ENCODE assay signal across 8 cellular contexts in genomic region chr13:110726153-110726552, GRCh38. TPM values are rescaled to one million over a fixed set of nuclear protein-coding genes. Genes with fewer than 3 reads are reported as not detected.
DNase-seq lines count a peak whose midpoint lies in the region; ATAC-seq and TF ChIP-seq lines count a peak whose summit lies in the region.
"Not testable (repeated sequence)": the region's sequence is repeated elsewhere in the genome, so short reads cannot be mapped to it uniquely, and the experiment has no call there.

No MANE protein-coding gene starts in this region.

- not testable (repeated sequence) for TF ChIP-seq CTCF in CD4-positive, alpha-beta T cell (IDR thresholded peaks at IDR 0.05); natural killer cell (IDR thresholded peaks at IDR 0.05)

- H3K9me3 Mint-ChIP-seq in CD4-positive, alpha-beta T cell; activated CD4-positive, alpha-beta memory T cell treated with anti-CD3 and anti-CD28 coated beads, Interleukin-2, amount 10 ng/mL, durations not matched to agents 7 days and 5 days; activated T-helper 17 cell treated with anti-CD3 and anti-CD28 coated beads, Interleukin-2, amount 50 U/mL, for 72 hours; activated naive CD8-positive, alpha-beta T cell treated with anti-CD3 and anti-CD28 coated beads, Interleukin-2, amount 50 U/mL, for 24 hours; natural killer cell; stimulated activated naive CD8-positive, alpha-beta T cell treated with anti-CD3 and anti-CD28 coated beads, Interleukin-15, amount 100 ng/mL, for 72 hours: not testable (repeated sequence)

- POLR2A ChIA-PET in CD4-positive, alpha-beta T cell (lab: Charles Lee): interaction anchor here (1.0 to 1.9 kb wide), 2 partner anchors 11 to 12 kb away, joined by 3 to 10 read pairs; partner anchors contain the start of gene ING1
- POLR2A ChIA-PET in activated CD4-positive, alpha-beta memory T cell treated with anti-CD3 and anti-CD28 coated beads, Interleukin-2, amount 10 ng/mL, durations not matched to agents 7 days and 5 days (lab: Charles Lee): interaction anchor here (2.2 kb wide), 1 partner anchor 10 kb away, joined by 17 read pairs; no protein-coding TSS in a partner anchor

- not testable (repeated sequence) for H3K27ac ChIP-seq in CD4-positive, alpha-beta T cell (ENCODE audit: low read depth, low read length)
- H3K27ac ChIP-seq in KOPT-K1 (ENCODE audit: low read depth, low read length, poor library complexity, severe bottlenecking): peak overlapping the region; percentile 46

- intact Hi-C loops in CD4-positive, alpha-beta T cell (cut with DNase I, micrococcal nuclease): not testable (repeated sequence)
- intact Hi-C loops in natural killer cell (cut with micrococcal nuclease): loop anchor here (1.0 to 5.0 kb wide), 3 partner anchors 11 to 186 kb away; no protein-coding TSS in a partner anchor

- ATAC-seq in CD4-positive, alpha-beta T cell (ENCODE audit: poor library complexity): not testable (repeated sequence)
- ATAC-seq in T-helper 17 cell: peak; percentile 24
- peak; percentile 87 for ATAC-seq in activated T-helper 17 cell treated with anti-CD3 and anti-CD28 coated beads, Interleukin-2, amount 50 U/mL, for 72 hours (replicated peaks)
- peak; percentile 55 for ATAC-seq in activated naive CD8-positive, alpha-beta T cell treated with anti-CD3 and anti-CD28 coated beads, Interleukin-2, amount 50 U/mL, for 24 hours
- ATAC-seq in natural killer cell: peak; percentile 29 to 56 (median 39)
- ATAC-seq in stimulated activated naive CD8-positive, alpha-beta T cell treated with anti-CD3 and anti-CD28 coated beads, Interleukin-15, amount 100 ng/mL, for 72 hours: peak; percentile 79

- not testable (repeated sequence) for H3K4me3 Mint-ChIP-seq in CD4-positive, alpha-beta T cell; T-helper 17 cell; stimulated activated naive CD8-positive, alpha-beta T cell treated with anti-CD3 and anti-CD28 coated beads, Interleukin-15, amount 100 ng/mL, for 72 hours
- peak overlapping the region; percentile 48 for H3K4me3 Mint-ChIP-seq in activated CD4-positive, alpha-beta memory T cell treated with anti-CD3 and anti-CD28 coated beads, Interleukin-2, amount 10 ng/mL, durations not matched to agents 7 days and 5 days
- H3K4me3 Mint-ChIP-seq in activated T-helper 17 cell treated with anti-CD3 and anti-CD28 coated beads, Interleukin-2, amount 50 U/mL, for 72 hours: peak overlapping the region; percentile 83
- peak overlapping the region; percentile 48 for H3K4me3 Mint-ChIP-seq in activated naive CD8-positive, alpha-beta T cell treated with anti-CD3 and anti-CD28 coated beads, Interleukin-2, amount 50 U/mL, for 24 hours
- peak overlapping the region; percentile 91 for H3K4me3 Mint-ChIP-seq in natural killer cell

- H3K36me3 Mint-ChIP-seq in CD4-positive, alpha-beta T cell (ENCODE audit: low read depth): peaks cover 23% of the 10 kb centered on the region
- not testable (repeated sequence) for H3K36me3 Mint-ChIP-seq in T-helper 17 cell (ENCODE audit: low read depth); activated naive CD8-positive, alpha-beta T cell treated with anti-CD3 and anti-CD28 coated beads, Interleukin-2, amount 50 U/mL, for 24 hours (ENCODE audit: low read depth); natural killer cell
- peaks cover 15% of the 10 kb centered on the region for H3K36me3 Mint-ChIP-seq in activated CD4-positive, alpha-beta memory T cell treated with anti-CD3 and anti-CD28 coated beads, Interleukin-2, amount 10 ng/mL, durations not matched to agents 7 days and 5 days (ENCODE audit: low read depth)
- H3K36me3 Mint-ChIP-seq in activated T-helper 17 cell treated with anti-CD3 and anti-CD28 coated beads, Interleukin-2, amount 50 U/mL, for 72 hours (ENCODE audit: low read depth): peaks cover 15% of the 10 kb centered on the region

- not testable (repeated sequence) for H3K27me3 Mint-ChIP-seq in CD4-positive, alpha-beta T cell; T-helper 17 cell; activated CD4-positive, alpha-beta memory T cell treated with anti-CD3 and anti-CD28 coated beads, Interleukin-2, amount 10 ng/mL, durations not matched to agents 7 days and 5 days; activated T-helper 17 cell treated with anti-CD3 and anti-CD28 coated beads, Interleukin-2, amount 50 U/mL, for 72 hours; activated naive CD8-positive, alpha-beta T cell treated with anti-CD3 and anti-CD28 coated beads, Interleukin-2, amount 50 U/mL, for 24 hours; natural killer cell (ENCODE audit: low read depth in 2 of 2); stimulated activated naive CD8-positive, alpha-beta T cell treated with anti-CD3 and anti-CD28 coated beads, Interleukin-15, amount 100 ng/mL, for 72 hours

- not testable (repeated sequence) for H3K27me3 ChIP-seq in CD4-positive, alpha-beta T cell (ENCODE audit: control insufficient read depth, insufficient read depth, low read length)

- not testable (repeated sequence) for H3K9me3 ChIP-seq in CD4-positive, alpha-beta T cell (ENCODE audit: control insufficient read depth, low read length); KOPT-K1 (ENCODE audit: insufficient read depth, low read length, poor library complexity, severe bottlenecking); T-helper 17 cell (ENCODE audit: control insufficient read depth, low read length, poor library complexity, severe bottlenecking)

- CTCF ChIA-PET in CD4-positive, alpha-beta T cell (lab: Charles Lee); activated CD4-positive, alpha-beta memory T cell treated with anti-CD3 and anti-CD28 coated beads, Interleukin-2, amount 10 ng/mL, durations not matched to agents 7 days and 5 days (lab: Charles Lee): not testable (repeated sequence)

- not testable (repeated sequence) for DNase-seq in CD4-positive, alpha-beta T cell; T-helper 17 cell; activated CD4-positive, alpha-beta memory T cell treated with anti-CD3 and anti-CD28 coated beads, Interleukin-2, amount 10 ng/mL, durations not matched to agents 7 days and 5 days; activated naive CD8-positive, alpha-beta T cell treated with anti-CD3 and anti-CD28 coated beads, Interleukin-2, amount 50 U/mL, for 24 hours; natural killer cell; stimulated activated naive CD8-positive, alpha-beta T cell treated with anti-CD3 and anti-CD28 coated beads, Interleukin-15, amount 100 ng/mL, for 72 hours

- H3K27ac Mint-ChIP-seq in CD4-positive, alpha-beta T cell: peak overlapping the region; percentile 83
- H3K27ac Mint-ChIP-seq in T-helper 17 cell: peak overlapping the region; percentile 89
- H3K27ac Mint-ChIP-seq in activated CD4-positive, alpha-beta memory T cell treated with anti-CD3 and anti-CD28 coated beads, Interleukin-2, amount 10 ng/mL, durations not matched to agents 7 days and 5 days: peak overlapping the region; percentile 85
- H3K27ac Mint-ChIP-seq in activated T-helper 17 cell treated with anti-CD3 and anti-CD28 coated beads, Interleukin-2, amount 50 U/mL, for 72 hours: peak overlapping the region; percentile 91
- H3K27ac Mint-ChIP-seq in activated naive CD8-positive, alpha-beta T cell treated with anti-CD3 and anti-CD28 coated beads, Interleukin-2, amount 50 U/mL, for 24 hours: peak overlapping the region; percentile 81
- H3K27ac Mint-ChIP-seq in natural killer cell: peak overlapping the region; percentile 75 to 82
- H3K27ac Mint-ChIP-seq in stimulated activated naive CD8-positive, alpha-beta T cell treated with anti-CD3 and anti-CD28 coated beads, Interleukin-15, amount 100 ng/mL, for 72 hours: not testable (repeated sequence)

- peaks cover 40% of the 10 kb centered on the region for H3K4me1 Mint-ChIP-seq in CD4-positive, alpha-beta T cell (ENCODE audit: low read depth)
- H3K4me1 Mint-ChIP-seq in T-helper 17 cell (peaks cover 18% of the 10 kb centered on the region), natural killer cell (peaks cover 30 to 36% of the 10 kb centered on the region in 2 donors)
- H3K4me1 Mint-ChIP-seq in activated CD4-positive, alpha-beta memory T cell treated with anti-CD3 and anti-CD28 coated beads, Interleukin-2, amount 10 ng/mL, durations not matched to agents 7 days and 5 days: peaks cover 28% of the 10 kb centered on the region
- H3K4me1 Mint-ChIP-seq in activated T-helper 17 cell treated with anti-CD3 and anti-CD28 coated beads, Interleukin-2, amount 50 U/mL, for 72 hours: not testable (repeated sequence)
- H3K4me1 Mint-ChIP-seq in activated naive CD8-positive, alpha-beta T cell treated with anti-CD3 and anti-CD28 coated beads, Interleukin-2, amount 50 U/mL, for 24 hours: peaks cover 29% of the 10 kb centered on the region
- H3K4me1 Mint-ChIP-seq in stimulated activated naive CD8-positive, alpha-beta T cell treated with anti-CD3 and anti-CD28 coated beads, Interleukin-15, amount 100 ng/mL, for 72 hours: peaks cover 27% of the 10 kb centered on the region

- peaks cover 19% of the 10 kb centered on the region for H3K36me3 ChIP-seq in KOPT-K1 (ENCODE audit: insufficient read depth, low read length)

RNA-seq across cellular contexts. Expression of gene ING1, which starts 12.7 kb away (rescaled TPM):
- total RNA-seq in CD4-positive, alpha-beta T cell: 10 to 100 TPM; 14.6 to 16.2 TPM
- total RNA-seq in T-helper 17 cell (10 to 100 TPM; 15.2 to 15.3 TPM), natural killer cell (10 to 100 TPM; 12.6 to 22.5 (median 15.5) TPM)
- 10 to 100 TPM; 23.0 to 23.7 TPM for total RNA-seq in activated CD4-positive, alpha-beta memory T cell treated with anti-CD3 and anti-CD28 coated beads, Interleukin-2, amount 10 ng/mL, durations not matched to agents 7 days and 5 days
- total RNA-seq in activated T-helper 17 cell treated with anti-CD3 and anti-CD28 coated beads, Interleukin-2, amount 50 U/mL, for 72 hours: 10 to 100 TPM; 13.3 to 24.0 TPM

RNA-seq across cellular contexts. Expression of gene CARS2, which starts 20.2 kb away (rescaled TPM):
- total RNA-seq in CD4-positive, alpha-beta T cell: 10 to 100 TPM; 50.2 to 56.5 TPM
- total RNA-seq in T-helper 17 cell (10 to 100 TPM; 57.7 to 74.6 TPM), natural killer cell (10 to 100 TPM; 65.3 to 77.3 (median 73.0) TPM)
- 10 to 100 TPM; 51.8 to 53.5 TPM for total RNA-seq in activated CD4-positive, alpha-beta memory T cell treated with anti-CD3 and anti-CD28 coated beads, Interleukin-2, amount 10 ng/mL, durations not matched to agents 7 days and 5 days
- 10 to 100 TPM; 44.2 to 93.4 TPM for total RNA-seq in activated T-helper 17 cell treated with anti-CD3 and anti-CD28 coated beads, Interleukin-2, amount 50 U/mL, for 72 hours
